In the genomic region with DNA sequence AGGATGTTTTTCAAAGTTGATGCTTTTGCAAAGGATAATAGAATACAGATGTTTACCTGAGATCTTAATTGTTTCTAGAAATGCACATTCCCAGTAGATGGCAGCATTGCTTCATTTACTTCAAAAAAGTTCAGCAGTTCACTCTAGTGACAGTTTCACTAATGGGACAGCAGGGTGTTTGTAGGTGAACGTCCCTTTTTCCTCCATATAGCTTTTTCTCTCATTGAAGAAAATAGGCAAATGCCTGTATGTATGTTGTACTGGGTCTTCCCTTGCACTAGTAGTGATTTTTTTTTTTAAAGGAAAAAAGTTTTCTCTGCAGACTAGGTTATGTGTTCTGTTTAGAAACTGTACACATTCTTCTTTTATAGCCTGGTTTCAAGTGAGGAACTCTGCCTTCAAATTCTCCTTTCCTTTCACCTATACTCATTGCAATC, we compare ENCODE assay signal across 8 cellular contexts.
DNase-seq lines count a peak whose midpoint lies in the region; ATAC-seq, FAIRE-seq and TF ChIP-seq lines count a peak whose summit lies in the region.

No MANE protein-coding gene starts in this region.

- H3K27me3 ChIP-seq in brain microvascular endothelial cell (replicated peaks) (no peaks in the 10 kb centered on the region), tibial artery (peaks cover 0 to 16% of the 10 kb centered on the region in 2 donors)

- in situ Hi-C loops in brain microvascular endothelial cell (cut with HindIII; ENCODE audit: low pct_ligation_motif_present, low sequenced_read_pairs) = no loop called here

- TF ChIP-seq CTCF in D721Med (IDR thresholded peaks at IDR 0.05; ENCODE audit: insufficient read depth, missing control alignments) = peak; percentile 75
- peak; percentile 44 for TF ChIP-seq CTCF in brain microvascular endothelial cell (IDR thresholded peaks at IDR 0.05; ENCODE audit: low read depth, low read length, missing control alignments)
- peak; percentile 57 to 60 for TF ChIP-seq CTCF in tibial artery (IDR thresholded peaks at IDR 0.05)

- DNase-seq in D721Med (ENCODE audit: insufficient read length, low spot score) = peak; percentile 26
- peak; percentile 41 for DNase-seq in NCI-H510A treated with DMSO at 0.1 percent for 48 hours (lab: John Stamatoyannopoulos, UW)
- DNase-seq in brain microvascular endothelial cell = peak; percentile 43
- peak; percentile 23 for DNase-seq in kidney glomerular epithelial cell (lab: John Stamatoyannopoulos, UW)
- no peak for DNase-seq in tibial artery
- no peak for DNase-seq in NK-92 treated with Interleukin-12 subunit alpha and Interleukin-12 subunit beta, amount 100 ng/mL, for 24 hours (lab: John Stamatoyannopoulos, UW)

- intact Hi-C loops in tibial artery (cut with DNase I; ENCODE audit: low total_unique reads) = loop anchor here (5.0 kb wide), 1 partner anchor 518 kb away; no protein-coding TSS in a partner anchor

- H3K4me3 ChIP-seq in brain microvascular endothelial cell (ENCODE audit: low read depth, low read length) (no peak overlapping the region), tibial artery (no peak overlapping the region)

- H3K36me3 ChIP-seq in brain microvascular endothelial cell (replicated peaks) = no peaks in the 10 kb centered on the region
- H3K36me3 ChIP-seq in tibial artery = no peaks in the 10 kb centered on the region

- FAIRE-seq in D721Med (lab: Jason Lieb, UNC) = peak; percentile 35

- peak; percentile 29 for ATAC-seq in GM18858 (IDR thresholded peaks at IDR 0.05; ENCODE audit: unreplicated experiment)
- ATAC-seq in HG03135 (IDR thresholded peaks at IDR 0.05; ENCODE audit: unreplicated experiment) = peak; percentile 36

- no peaks in the 10 kb centered on the region for H3K9me3 ChIP-seq in tibial artery

- H3K27ac ChIP-seq in brain microvascular endothelial cell (no peak overlapping the region), tibial artery (no peak overlapping the region)

- no peaks in the 10 kb centered on the region for H3K4me1 ChIP-seq in tibial artery

Comparison
In these comparisons a context has a peak if more than half of its experiments do, and no peak if none do; other contexts are left out.
1. DNase-seq: peak in D721Med (single experiment), NCI-H510A treated with DMSO at 0.1 percent for 48 hours (single experiment), brain microvascular endothelial cell (single experiment) and kidney glomerular epithelial cell (single experiment); none in tibial artery (0 of 2) and NK-92 treated with Interleukin-12 subunit alpha and Interleukin-12 subunit beta, amount 100 ng/mL, for 24 hours (single experiment).
2. Peak in every context shown above with its lines, with median percentiles within 50 percentile points of each other: CTCF ChIP-seq.